Comparison of ENCODE assay signal across 1 cellular context in the genomic region with DNA sequence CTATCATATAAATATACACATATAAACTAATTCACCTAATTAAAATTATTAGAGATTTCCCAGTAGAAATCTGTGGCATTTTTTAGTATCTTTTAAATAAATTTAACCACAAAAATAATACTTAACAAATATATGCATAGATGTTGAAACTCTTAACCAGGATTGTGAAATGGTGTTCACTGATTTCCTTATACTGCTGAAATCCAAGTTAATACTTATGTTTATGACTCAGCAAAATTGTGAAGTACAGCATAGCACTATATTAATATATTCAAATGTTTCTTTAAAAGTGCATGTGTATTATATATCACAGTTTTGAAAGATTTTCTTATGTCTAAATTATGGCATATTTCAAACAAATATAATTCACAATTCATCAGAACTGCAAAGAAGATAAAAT.
TF ChIP-seq lines count a peak whose summit lies in the region.

No MANE protein-coding gene starts in this region.

TF ChIP-seq in K562, 482 proteins besides CTCF, POLR2A, EP300 and RAD21 (continued from another document):
- TF ChIP-seq HMGXB4 (CRISPR knock-in tag; IDR thresholded peaks at IDR 0.05) (no peak), PRPF4 (IDR thresholded peaks at IDR 0.05; ENCODE audit: insufficient read depth, low read depth, low read length, poor library complexity, severe bottlenecking) (no peak), TSC22D4 (tag; IDR thresholded peaks at IDR 0.05) (no peak), KHSRP (IDR thresholded peaks at IDR 0.05) (no peak), ZFP1 (CRISPR knock-in tag; IDR thresholded peaks at IDR 0.05) (no peak), ZBTB7A (IDR thresholded peaks at IDR 0.05; ENCODE audit: borderline replicate concordance, control insufficient read depth, low read depth, low read length) (no peak), NFE2L1 (tag; IDR thresholded peaks at IDR 0.05; ENCODE audit: borderline replicate concordance, low read depth) (peak; percentile 38; the same call in 1 of the 2 replicates), ZNF184 (CRISPR knock-in tag; IDR thresholded peaks at IDR 0.05) (no peak), SRSF7 (optimal IDR thresholded peaks at IDR 0.05; ENCODE audit: low read depth, low read length) (no peak), ZSCAN29 (IDR thresholded peaks at IDR 0.05) (no peak), ZNF133 (CRISPR knock-in tag; IDR thresholded peaks at IDR 0.05) (no peak), ATF4 (CRISPR knock-in tag; IDR thresholded peaks at IDR 0.05) (no peak), ZNF644 (tag; IDR thresholded peaks at IDR 0.05; ENCODE audit: low read depth) (no peak), ZNF316 (IDR thresholded peaks at IDR 0.05) (peak; percentile 22; the same call in 1 of the 2 replicates)
- TF ChIP-seq, protein P1, sequence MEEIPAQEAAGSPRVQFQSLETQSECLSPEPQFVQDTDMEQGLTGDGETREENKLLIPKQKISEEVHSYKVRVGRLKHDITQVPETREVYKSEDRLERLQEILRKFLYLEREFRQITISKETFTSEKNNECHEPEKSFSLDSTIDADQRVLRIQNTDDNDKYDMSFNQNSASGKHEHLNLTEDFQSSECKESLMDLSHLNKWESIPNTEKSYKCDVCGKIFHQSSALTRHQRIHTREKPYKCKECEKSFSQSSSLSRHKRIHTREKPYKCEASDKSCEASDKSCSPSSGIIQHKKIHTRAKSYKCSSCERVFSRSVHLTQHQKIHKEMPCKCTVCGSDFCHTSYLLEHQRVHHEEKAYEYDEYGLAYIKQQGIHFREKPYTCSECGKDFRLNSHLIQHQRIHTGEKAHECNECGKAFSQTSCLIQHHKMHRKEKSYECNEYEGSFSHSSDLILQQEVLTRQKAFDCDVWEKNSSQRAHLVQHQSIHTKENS (CRISPR knock-in tag; IDR thresholded peaks at IDR 0.05), result no peak
- TF ChIP-seq, protein P2, sequence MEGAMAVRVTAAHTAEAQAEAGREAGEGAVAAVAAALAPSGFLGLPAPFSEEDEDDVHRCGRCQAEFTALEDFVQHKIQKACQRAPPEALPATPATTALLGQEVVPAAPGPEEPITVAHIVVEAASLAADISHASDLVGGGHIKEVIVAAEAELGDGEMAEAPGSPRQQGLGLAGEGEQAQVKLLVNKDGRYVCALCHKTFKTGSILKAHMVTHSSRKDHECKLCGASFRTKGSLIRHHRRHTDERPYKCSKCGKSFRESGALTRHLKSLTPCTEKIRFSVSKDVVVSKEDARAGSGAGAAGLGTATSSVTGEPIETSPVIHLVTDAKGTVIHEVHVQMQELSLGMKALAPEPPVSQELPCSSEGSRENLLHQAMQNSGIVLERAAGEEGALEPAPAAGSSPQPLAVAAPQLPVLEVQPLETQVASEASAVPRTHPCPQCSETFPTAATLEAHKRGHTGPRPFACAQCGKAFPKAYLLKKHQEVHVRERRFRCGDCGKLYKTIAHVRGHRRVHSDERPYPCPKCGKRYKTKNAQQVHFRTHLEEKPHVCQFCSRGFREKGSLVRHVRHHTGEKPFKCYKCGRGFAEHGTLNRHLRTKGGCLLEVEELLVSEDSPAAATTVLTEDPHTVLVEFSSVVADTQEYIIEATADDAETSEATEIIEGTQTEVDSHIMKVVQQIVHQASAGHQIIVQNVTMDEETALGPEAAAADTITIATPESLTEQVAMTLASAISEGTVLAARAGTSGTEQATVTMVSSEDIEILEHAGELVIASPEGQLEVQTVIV (CRISPR knock-in tag; IDR thresholded peaks at IDR 0.05; ENCODE audit: borderline replicate concordance), result no peak
- TF ChIP-seq, protein P3, sequence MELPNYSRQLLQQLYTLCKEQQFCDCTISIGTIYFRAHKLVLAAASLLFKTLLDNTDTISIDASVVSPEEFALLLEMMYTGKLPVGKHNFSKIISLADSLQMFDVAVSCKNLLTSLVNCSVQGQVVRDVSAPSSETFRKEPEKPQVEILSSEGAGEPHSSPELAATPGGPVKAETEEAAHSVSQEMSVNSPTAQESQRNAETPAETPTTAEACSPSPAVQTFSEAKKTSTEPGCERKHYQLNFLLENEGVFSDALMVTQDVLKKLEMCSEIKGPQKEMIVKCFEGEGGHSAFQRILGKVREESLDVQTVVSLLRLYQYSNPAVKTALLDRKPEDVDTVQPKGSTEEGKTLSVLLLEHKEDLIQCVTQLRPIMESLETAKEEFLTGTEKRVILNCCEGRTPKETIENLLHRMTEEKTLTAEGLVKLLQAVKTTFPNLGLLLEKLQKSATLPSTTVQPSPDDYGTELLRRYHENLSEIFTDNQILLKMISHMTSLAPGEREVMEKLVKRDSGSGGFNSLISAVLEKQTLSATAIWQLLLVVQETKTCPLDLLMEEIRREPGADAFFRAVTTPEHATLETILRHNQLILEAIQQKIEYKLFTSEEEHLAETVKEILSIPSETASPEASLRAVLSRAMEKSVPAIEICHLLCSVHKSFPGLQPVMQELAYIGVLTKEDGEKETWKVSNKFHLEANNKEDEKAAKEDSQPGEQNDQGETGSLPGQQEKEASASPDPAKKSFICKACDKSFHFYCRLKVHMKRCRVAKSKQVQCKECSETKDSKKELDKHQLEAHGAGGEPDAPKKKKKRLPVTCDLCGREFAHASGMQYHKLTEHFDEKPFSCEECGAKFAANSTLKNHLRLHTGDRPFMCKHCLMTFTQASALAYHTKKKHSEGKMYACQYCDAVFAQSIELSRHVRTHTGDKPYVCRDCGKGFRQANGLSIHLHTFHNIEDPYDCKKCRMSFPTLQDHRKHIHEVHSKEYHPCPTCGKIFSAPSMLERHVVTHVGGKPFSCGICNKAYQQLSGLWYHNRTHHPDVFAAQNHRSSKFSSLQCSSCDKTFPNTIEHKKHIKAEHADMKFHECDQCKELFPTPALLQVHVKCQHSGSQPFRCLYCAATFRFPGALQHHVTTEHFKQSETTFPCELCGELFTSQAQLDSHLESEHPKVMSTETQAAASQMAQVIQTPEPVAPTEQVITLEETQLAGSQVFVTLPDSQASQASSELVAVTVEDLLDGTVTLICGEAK (IDR thresholded peaks at IDR 0.05), result no peak
- TF ChIP-seq, protein P3 (CRISPR knock-in tag; IDR thresholded peaks at IDR 0.05), result no peak
